Comparison of ENCODE assay signal across 8 cellular contexts in genomic region chr14:103123128-103123633, GRCh38. TPM values are rescaled to one million over a fixed set of nuclear protein-coding genes. Genes with fewer than 3 reads are reported as not detected.
DNase-seq lines count a peak whose midpoint lies in the region; ATAC-seq lines count a peak whose summit lies in the region.

Gene TNFAIP2 (plus strand): TSS chr14:103123461. CDS start chr14:103126458, 2,997 bp downstream.

- H3K27ac ChIP-seq in iPS DF 6.9 (ENCODE audit: low read length) (no peak within 1 kb of the TSS), skeletal muscle tissue (ENCODE audit: low read depth, low read length) (peak within 1 kb of the TSS; percentile 88)

- no CpG with 5 or more reads among the region's 61 CpGs for WGBS in iPS DF 6.9 (ENCODE audit: insufficient coverage, insufficient read length)

- peak within 1 kb of the TSS; percentile 28; the same call in 1 of the 2 replicates for H3K4me3 ChIP-seq in iPS DF 6.9 (ENCODE audit: low read length)
- peak within 1 kb of the TSS; percentile 55 to 77 (median 67) for H3K4me3 ChIP-seq in skeletal muscle tissue (ENCODE audit: low read length in 3 of 3)

- no peak for DNase-seq in activated T-cell treated with anti-CD3 and anti-CD28 coated beads, Interleukin-2, amount 50 U/mL, for 72 hours
- no peak for DNase-seq in activated T-cell treated with anti-CD3 and anti-CD28 coated beads, Interleukin-2, amount 50 U/mL, for 48 hours
- DNase-seq in iPS DF 6.9 (ENCODE audit: low read depth, low spot score): no peak
- DNase-seq in NCI-H1105 (lab: John Stamatoyannopoulos, UW): no peak
- no peak for DNase-seq in SIG-M5 treated with dmso at 0.1 percent for 504 hours (lab: John Stamatoyannopoulos, UW; ENCODE audit: unreplicated experiment)

- H3K27me3 Mint-ChIP-seq in activated T-cell treated with anti-CD3 and anti-CD28 coated beads, Interleukin-2, amount 50 U/mL, for 72 hours (ENCODE audit: low read depth): peaks cover 26% of the 10 kb centered on the region
- H3K27me3 Mint-ChIP-seq in activated T-helper 17 cell treated with anti-CD3 and anti-CD28 coated beads, Interleukin-2, amount 50 U/mL, for 72 hours: peaks cover 13% of the 10 kb centered on the region

- H3K9me3 ChIP-seq in iPS DF 6.9 (ENCODE audit: control insufficient read depth, insufficient read depth, low read length): no peaks in the 10 kb centered on the region
- H3K9me3 ChIP-seq in skeletal muscle tissue (ENCODE audit: control insufficient read depth in 3 of 3, low read length in 3 of 3): no peaks in the 10 kb centered on the region

- H3K9me3 Mint-ChIP-seq in activated T-cell treated with anti-CD3 and anti-CD28 coated beads, Interleukin-2, amount 50 U/mL, for 72 hours: no peaks in the 10 kb centered on the region
- H3K9me3 Mint-ChIP-seq in activated T-helper 17 cell treated with anti-CD3 and anti-CD28 coated beads, Interleukin-2, amount 50 U/mL, for 72 hours: no peaks in the 10 kb centered on the region

- H3K27ac Mint-ChIP-seq in activated T-cell treated with anti-CD3 and anti-CD28 coated beads, Interleukin-2, amount 50 U/mL, for 72 hours: no peak within 1 kb of the TSS
- H3K27ac Mint-ChIP-seq in activated T-helper 17 cell treated with anti-CD3 and anti-CD28 coated beads, Interleukin-2, amount 50 U/mL, for 72 hours: no peak within 1 kb of the TSS

- no peaks in the 10 kb centered on the region for H3K36me3 ChIP-seq in iPS DF 6.9 (ENCODE audit: control insufficient read depth, insufficient read depth, low read length)
- peaks cover 0 to 3% (median 2%) of the 10 kb centered on the region in 3 donors for H3K36me3 ChIP-seq in skeletal muscle tissue (ENCODE audit: control insufficient read depth in 3 of 3, insufficient read depth in 3 of 3, low read length in 3 of 3)

- H3K27me3 ChIP-seq in iPS DF 6.9 (ENCODE audit: control insufficient read depth, insufficient read depth, low read length) (no peaks in the 10 kb centered on the region; the same call in 1 of the 2 replicates), skeletal muscle tissue (ENCODE audit: control insufficient read depth in 3 of 3, insufficient read depth in 3 of 3, low read length in 3 of 3) (no peaks in the 10 kb centered on the region)

- peak within 1 kb of the TSS; percentile 65 to 85 (median 76) for H3K9ac ChIP-seq in skeletal muscle tissue (ENCODE audit: low read depth in 1 of 3, low read length in 3 of 3)

- H3K4me3 Mint-ChIP-seq in activated T-cell treated with anti-CD3 and anti-CD28 coated beads, Interleukin-2, amount 50 U/mL, for 72 hours: peak within 1 kb of the TSS; percentile 43 to 65
- H3K4me3 Mint-ChIP-seq in activated T-helper 17 cell treated with anti-CD3 and anti-CD28 coated beads, Interleukin-2, amount 50 U/mL, for 72 hours: peak within 1 kb of the TSS; percentile 30

- H3K4me1 Mint-ChIP-seq in activated T-cell treated with anti-CD3 and anti-CD28 coated beads, Interleukin-2, amount 50 U/mL, for 72 hours (ENCODE audit: low read depth): peaks cover 10% of the 10 kb centered on the region
- no peaks in the 10 kb centered on the region for H3K4me1 Mint-ChIP-seq in activated T-helper 17 cell treated with anti-CD3 and anti-CD28 coated beads, Interleukin-2, amount 50 U/mL, for 72 hours

- peak; percentile 51 to 57 for ATAC-seq in activated T-cell treated with anti-CD3 and anti-CD28 coated beads, Interleukin-2, amount 50 U/mL, for 72 hours (replicated peaks in 1 of 2)
- ATAC-seq in activated T-helper 17 cell treated with anti-CD3 and anti-CD28 coated beads, Interleukin-2, amount 50 U/mL, for 72 hours (replicated peaks): peak; percentile 40
- no peak for ATAC-seq in HG02981 (IDR thresholded peaks at IDR 0.05; ENCODE audit: unreplicated experiment)

- H3K4me1 ChIP-seq in iPS DF 6.9 (ENCODE audit: control insufficient read depth, insufficient read depth, low read length) (peaks cover 9% of the 10 kb centered on the region; the same call in 1 of the 2 replicates), skeletal muscle tissue (ENCODE audit: control insufficient read depth in 3 of 3, insufficient read depth in 3 of 3, low read length in 3 of 3) (peaks cover 74 to 75% (median 75%) of the 10 kb centered on the region in 3 donors)

- H3K36me3 Mint-ChIP-seq in activated T-cell treated with anti-CD3 and anti-CD28 coated beads, Interleukin-2, amount 50 U/mL, for 72 hours (ENCODE audit: insufficient read depth in 2 of 2): no peaks in the 10 kb centered on the region
- no peaks in the 10 kb centered on the region for H3K36me3 Mint-ChIP-seq in activated T-helper 17 cell treated with anti-CD3 and anti-CD28 coated beads, Interleukin-2, amount 50 U/mL, for 72 hours (ENCODE audit: low read depth)

RNA-seq across cellular contexts. Expression of gene TNFAIP2, which starts in this region (rescaled TPM):
- 10 to 100 TPM in 1 of 2 donors, 1 to 10 TPM in 1; 8.8 to 12.2 TPM for total RNA-seq in activated T-cell treated with anti-CD3 and anti-CD28 coated beads, Interleukin-2, amount 50 U/mL, for 72 hours
- total RNA-seq in activated T-helper 17 cell treated with anti-CD3 and anti-CD28 coated beads, Interleukin-2, amount 50 U/mL, for 72 hours: 1 to 10 TPM; 3.0 to 4.0 TPM
- 21.9 TPM for total RNA-seq in skeletal muscle tissue
